In the genomic region with DNA sequence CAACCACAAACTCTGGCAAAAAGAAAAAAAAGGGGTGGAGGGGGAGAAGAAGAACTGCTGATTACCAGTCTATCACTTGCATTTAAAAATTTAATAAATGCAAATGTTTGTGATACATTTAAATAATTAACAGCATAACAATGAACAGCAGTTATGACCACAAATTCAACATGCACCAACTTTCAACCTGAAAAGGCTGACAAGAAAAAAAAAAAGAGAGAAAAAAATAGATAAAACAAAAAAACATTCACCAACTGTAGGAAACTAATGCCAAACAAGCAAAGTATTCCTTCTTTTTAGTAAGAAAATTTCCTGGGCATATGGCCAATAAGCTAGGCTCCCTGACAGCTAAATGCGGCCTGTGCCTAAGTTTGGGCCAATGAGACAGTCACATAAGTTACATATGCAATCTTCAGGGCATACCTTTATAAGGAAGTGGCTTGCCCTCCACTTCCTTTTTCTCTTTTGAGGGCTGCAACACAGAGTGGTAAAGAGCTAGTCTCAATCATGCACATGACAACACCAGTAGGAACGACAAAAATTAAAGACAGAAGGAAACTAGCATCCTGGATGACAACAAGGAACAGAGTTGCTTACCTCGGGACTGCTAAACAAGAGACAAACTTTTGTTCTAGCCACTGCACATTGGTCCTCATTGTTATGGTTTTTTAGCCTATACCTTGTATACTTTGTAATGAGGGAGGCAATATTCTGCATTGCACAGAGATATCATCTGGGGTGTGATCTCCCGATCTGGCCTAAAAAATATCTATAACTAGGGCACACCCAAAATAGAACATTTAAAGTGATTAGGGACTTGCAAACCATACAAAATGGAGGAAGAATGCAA, we compare ENCODE assay signal across 8 cellular contexts. TPM values are rescaled to one million over a fixed set of nuclear protein-coding genes. Genes with fewer than 3 reads are reported as not detected.
DNase-seq lines count a peak whose midpoint lies in the region; ATAC-seq and TF ChIP-seq lines count a peak whose summit lies in the region.

No MANE protein-coding gene starts in this region.

- DNase-seq in NK-92 treated with Interleukin-12 subunit alpha and Interleukin-12 subunit beta, amount 100 ng/mL, for 24 hours (lab: John Stamatoyannopoulos, UW): peak; percentile 29
- DNase-seq in NK-92 (lab: John Stamatoyannopoulos, UW; ENCODE audit: unreplicated experiment): no peak
- DNase-seq in NOMO-1 treated with dmso at 0.1 percent for 144 hours (lab: John Stamatoyannopoulos, UW; ENCODE audit: unreplicated experiment): peak; percentile 84
- peak; percentile 39 to 71 (median 49) for DNase-seq in adrenal gland
- DNase-seq in lower lobe of right lung: no peak
- no peak for DNase-seq in vagina (ENCODE audit: extremely low spot score in 2 of 2)
- no peak for DNase-seq in NCI-H2081 (lab: John Stamatoyannopoulos, UW)

- peak overlapping the region in 3 of 5 donors; percentile 29 to 48 (median 36) for H3K27ac ChIP-seq in adrenal gland
- peak overlapping the region; percentile 50 for H3K27ac ChIP-seq in lower lobe of right lung
- peak overlapping the region; percentile 35 for H3K27ac ChIP-seq in vagina

- no peak for TF ChIP-seq CTCF in adrenal gland (IDR thresholded peaks at IDR 0.05)
- TF ChIP-seq CTCF in lower lobe of right lung (IDR thresholded peaks at IDR 0.05): no peak
- no peak for TF ChIP-seq CTCF in vagina (IDR thresholded peaks at IDR 0.05)

- H3K36me3 ChIP-seq in adrenal gland (replicated peaks in 1 of 2): no peaks in the 10 kb centered on the region
- no peaks in the 10 kb centered on the region for H3K36me3 ChIP-seq in lower lobe of right lung
- H3K36me3 ChIP-seq in vagina: no peaks in the 10 kb centered on the region

- peaks cover 12 to 58% of the 10 kb centered on the region in 2 donors for H3K4me1 ChIP-seq in adrenal gland (replicated peaks in 1 of 2)
- H3K4me1 ChIP-seq in lower lobe of right lung: peaks cover 67% of the 10 kb centered on the region
- peaks cover 53% of the 10 kb centered on the region for H3K4me1 ChIP-seq in vagina

- H3K4me3 ChIP-seq in adrenal gland: no peak overlapping the region
- H3K4me3 ChIP-seq in lower lobe of right lung: no peak overlapping the region
- no peak overlapping the region for H3K4me3 ChIP-seq in vagina

- ATAC-seq in HG02870 (IDR thresholded peaks at IDR 0.05; ENCODE audit: unreplicated experiment) (peak; percentile 53), lower lobe of right lung (peak; percentile 86 to 92)

- no peak for TF ChIP-seq POLR2A in adrenal gland (IDR thresholded peaks at IDR 0.05)
- no peak for TF ChIP-seq POLR2A in vagina (IDR thresholded peaks at IDR 0.05)

- H3K9me3 ChIP-seq in adrenal gland (replicated peaks in 1 of 3) (no peaks in the 10 kb centered on the region), lower lobe of right lung (no peaks in the 10 kb centered on the region), vagina (no peaks in the 10 kb centered on the region)

- intact Hi-C loops in adrenal gland (cut with DNase I) (no loop called here), lower lobe of right lung (cut with DNase I) (no loop called here), vagina (cut with DNase I) (no loop called here)

- H3K27me3 ChIP-seq in adrenal gland: no peaks in the 10 kb centered on the region
- no peaks in the 10 kb centered on the region for H3K27me3 ChIP-seq in lower lobe of right lung (ENCODE audit: low read depth)
- no peaks in the 10 kb centered on the region for H3K27me3 ChIP-seq in vagina

- WGBS in adrenal gland, 4 donors: 26 to 30% (median 29%) methylated on average over 4 of the region's 4 CpGs

RNA-seq across cellular contexts. Expression of a gene that starts 24.2 kb away (rescaled TPM):
- total RNA-seq in adrenal gland (10 to 100 TPM; 16.8 to 37.9 (median 21.3) TPM), lower lobe of right lung (18.3 TPM), vagina (4.7 TPM)
- 10 to 100 TPM in 2 of 3 donors, 1 to 10 TPM in 1; 9.7 to 18.7 (median 12.4) TPM for polyA plus RNA-seq in adrenal gland

RNA-seq across cellular contexts. Expression of a gene that starts 28.8 kb away (rescaled TPM):
- total RNA-seq in adrenal gland (10 to 100 TPM; 12.1 to 33.0 (median 16.7) TPM), lower lobe of right lung (21.0 TPM), vagina (24.1 TPM)
- polyA plus RNA-seq in adrenal gland: 10 to 100 TPM in 1 of 3 donors, 1 to 10 TPM in 2; 3.9 to 10.5 (median 6.0) TPM

Comparison
In these comparisons a context has a peak if more than half of its experiments do, and no peak if none do; other contexts are left out.
1. DNase-seq: peak in NK-92 treated with Interleukin-12 subunit alpha and Interleukin-12 subunit beta, amount 100 ng/mL, for 24 hours (single experiment), NOMO-1 treated with dmso at 0.1 percent for 144 hours (single experiment) and adrenal gland (7 of 7); none in NK-92 (single experiment), lower lobe of right lung (single experiment), vagina (0 of 2) and NCI-H2081 (0 of 2).
2. Peak in every context shown above with its lines, with median percentiles within 50 percentile points of each other: H3K27ac ChIP-seq.